Comparison of ENCODE assay signal across 8 cellular contexts in the genomic region with DNA sequence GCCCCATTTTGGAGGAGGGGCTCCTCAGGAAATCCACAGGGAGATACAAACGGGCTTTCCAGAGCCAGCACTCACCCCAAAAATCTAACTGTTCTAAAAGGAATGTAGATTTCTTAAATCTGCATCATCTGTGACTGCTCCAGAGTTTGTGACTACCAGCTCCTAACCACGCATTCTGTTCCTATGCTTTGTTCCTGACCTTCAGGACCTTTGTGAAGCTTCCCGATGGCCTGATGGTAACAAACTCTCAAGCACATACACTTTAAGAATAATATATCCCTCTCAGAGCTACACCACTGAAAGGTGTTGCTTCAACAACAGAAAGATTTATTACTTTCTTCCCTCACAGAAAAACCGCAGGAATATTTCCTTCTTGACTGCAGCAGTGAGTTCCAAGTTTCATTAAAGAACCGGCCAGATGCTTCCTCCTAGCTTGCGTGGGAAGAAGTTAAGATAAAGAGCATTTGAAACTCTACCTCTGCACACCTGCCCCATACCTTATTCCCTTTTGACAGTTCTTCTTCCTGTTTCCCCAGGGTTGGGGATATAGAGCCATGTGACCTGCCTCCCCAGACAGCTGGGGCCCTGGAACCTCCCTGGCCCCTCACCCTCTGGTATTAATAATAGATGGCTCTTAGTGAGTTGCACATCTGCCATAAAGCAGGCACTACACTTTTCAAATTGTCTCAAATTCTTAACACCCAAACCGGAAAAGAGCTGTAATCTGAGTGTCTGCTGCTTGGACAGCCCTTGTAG. TPM values are rescaled to one million over a fixed set of nuclear protein-coding genes. Genes with fewer than 3 reads are reported as not detected.
A peak's percentile ranks its signal among the peaks of the same experiment; 100 is the strongest.
DNase-seq lines count a peak whose midpoint lies in the region; ATAC-seq and TF ChIP-seq lines count a peak whose summit lies in the region.

No MANE protein-coding gene starts in this region.

- no peak for ATAC-seq in CD4-positive, CD25-positive, alpha-beta regulatory T cell (ENCODE audit: low read depth in 2 of 2)
- ATAC-seq in left colon (peak; percentile 34), GM21576 (IDR thresholded peaks at IDR 0.05; ENCODE audit: unreplicated experiment) (no peak), GM21526 (IDR thresholded peaks at IDR 0.05; ENCODE audit: low FRiP score, unreplicated experiment) (no peak)

- peak overlapping the region; percentile 70 to 87 (median 75) for H3K4me3 Mint-ChIP-seq in CD4-positive, CD25-positive, alpha-beta regulatory T cell

- peaks cover 0 to 1% (median 0%) of the 10 kb centered on the region in 7 donors for H3K9me3 Mint-ChIP-seq in CD4-positive, CD25-positive, alpha-beta regulatory T cell

- H3K4me3 ChIP-seq in CD4-positive, CD25-positive, alpha-beta regulatory T cell (ENCODE audit: low read depth, low read length): peak overlapping the region; percentile 67
- H3K4me3 ChIP-seq in HFF-Myc (replicated peaks; ENCODE audit: low read depth, low read length): 0 out of 2 replicates have a peak overlapping the region, but pooled peaks have one; percentile 0

- no peaks in the 10 kb centered on the region for H3K9me3 ChIP-seq in CD4-positive, CD25-positive, alpha-beta regulatory T cell (ENCODE audit: control insufficient read depth in 2 of 2, low read length in 2 of 2)

- peak overlapping the region; percentile 91 to 100 (median 96) for H3K27ac Mint-ChIP-seq in CD4-positive, CD25-positive, alpha-beta regulatory T cell

- H3K36me3 ChIP-seq in CD4-positive, CD25-positive, alpha-beta regulatory T cell (ENCODE audit: control insufficient read depth, insufficient read depth, low read length): no peaks in the 10 kb centered on the region

- no peaks in the 10 kb centered on the region for H3K36me3 Mint-ChIP-seq in CD4-positive, CD25-positive, alpha-beta regulatory T cell

- TF ChIP-seq CTCF in HFF-Myc (IDR thresholded peaks at IDR 0.05; ENCODE audit: low read depth, low read length, missing control alignments): no peak

- no peaks in the 10 kb centered on the region for H3K27me3 Mint-ChIP-seq in CD4-positive, CD25-positive, alpha-beta regulatory T cell

- H3K27ac ChIP-seq in CD4-positive, CD25-positive, alpha-beta regulatory T cell (ENCODE audit: insufficient read depth, low read length, poor library complexity, severe bottlenecking): peak overlapping the region; percentile 85

- DNase-seq in CD4-positive, CD25-positive, alpha-beta regulatory T cell: peak in 1 of 3 donors; percentile 49
- DNase-seq in HFF-Myc (ENCODE audit: extremely low read depth, low read depth) (peak; percentile 65), SW480 (ENCODE audit: low spot score) (peak; percentile 54), left colon (no peak), NCI-H748 (lab: John Stamatoyannopoulos, UW; ENCODE audit: unreplicated experiment) (no peak)
- DNase-seq in activated CD4-positive, alpha-beta T cell treated with anti-CD3 and anti-CD28 coated beads for 48 hours: no peak

- H3K4me1 ChIP-seq in CD4-positive, CD25-positive, alpha-beta regulatory T cell (ENCODE audit: control insufficient read depth, insufficient read depth, low read length, poor library complexity, severe bottlenecking): peaks cover 98% of the 10 kb centered on the region

- no peaks in the 10 kb centered on the region for H3K27me3 ChIP-seq in CD4-positive, CD25-positive, alpha-beta regulatory T cell (ENCODE audit: control insufficient read depth, insufficient read depth, low read length)

- peaks cover 35 to 99% (median 82%) of the 10 kb centered on the region in 4 donors for H3K4me1 Mint-ChIP-seq in CD4-positive, CD25-positive, alpha-beta regulatory T cell

- intact Hi-C loops in left colon (cut with DNase I, micrococcal nuclease): no loop called here

RNA-seq across cellular contexts. Expression of a gene that starts 40.2 kb away (rescaled TPM):
- 293 TPM for total RNA-seq in CD4-positive, CD25-positive, alpha-beta regulatory T cell
- polyA plus RNA-seq in CD4-positive, CD25-positive, alpha-beta regulatory T cell: 10 to 100 TPM; 83.7 to 92.7 (median 89.7) TPM
- 10 to 100 TPM; 68.2 to 76.5 TPM for total RNA-seq in left colon

Comparison
In these comparisons a context has a peak if more than half of its experiments do, and no peak if none do; other contexts are left out.
1. DNase-seq: peak in HFF-Myc (single experiment) and SW480 (single experiment); none in left colon (0 of 2), NCI-H748 (single experiment) and activated CD4-positive, alpha-beta T cell treated with anti-CD3 and anti-CD28 coated beads for 48 hours (single experiment).